In the genomic region with DNA sequence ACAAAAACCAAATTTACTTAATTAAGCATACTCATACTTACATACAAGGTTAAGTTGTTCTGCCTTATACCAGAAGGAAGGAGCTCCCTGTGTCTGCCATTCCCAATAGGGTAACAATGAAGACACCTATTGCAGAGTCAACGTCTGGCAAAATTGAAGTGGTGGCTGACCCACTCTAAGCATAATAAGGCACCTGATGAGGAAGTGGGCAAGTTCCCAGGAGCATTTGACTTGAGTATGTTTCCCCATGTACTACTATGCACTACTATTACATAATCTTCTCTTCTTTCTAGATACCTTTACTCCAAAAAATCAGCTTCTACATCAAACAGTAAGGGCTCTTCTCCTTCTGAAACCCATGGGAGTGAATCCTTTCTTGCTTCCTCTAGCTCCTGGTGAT, we compare ENCODE assay signal across 24 cellular contexts.
"Had no signal": no experiment of that assay in that cellular context is flagged by ENCODE, and none has a peak within 500 bp of the region (broad histone marks: within the 10 kb centered on the region; RNA-seq: fewer than 3 reads in every experiment).

No MANE protein-coding gene starts in this region.

- H3K4me1 ChIP-seq: parathyroid adenoma, psoas muscle, right lobe of liver, sigmoid colon, stomach, thyroid gland, tibial nerve, upper lobe of left lung, uterus had no signal

- H3K36me3 ChIP-seq: ovary, right lobe of liver, sigmoid colon, stomach, thoracic aorta, thyroid gland, tibial nerve, upper lobe of left lung, uterus had no signal

- H3K27ac ChIP-seq: ovary, parathyroid adenoma, psoas muscle, right lobe of liver, sigmoid colon, stomach, thoracic aorta, thyroid gland, tibial nerve, upper lobe of left lung, uterus had no signal

- DNase-seq: naive thymus-derived CD8-positive, alpha-beta T cell; nephron progenitor cell; occipital lobe; ovary; posterior cingulate gyrus; psoas muscle; right cardiac atrium; right lobe of liver; sigmoid colon; small intestine; stimulated activated CD4-positive, alpha-beta T cell treated with anti-CD3 and anti-CD28 coated beads, Interleukin-15, amount 100 ng/mL, for 24 hours; stimulated activated CD4-positive, alpha-beta T cell treated with anti-CD3 and anti-CD28 coated beads, Interleukin-2, amount 100 ng/mL, for 24 hours; stimulated activated CD4-positive, alpha-beta T cell treated with anti-CD3 and anti-CD28 coated beads, Interleukin-2, amount 100 ng/mL, for 48 hours; stimulated activated CD4-positive, alpha-beta T cell treated with anti-CD3 and anti-CD28 coated beads, Interleukin-4, amount 100 ng/mL, for 24 hours; stimulated activated naive B cell treated with anti-CD40 and anti-IgM and Interleukin-4, amounts not matched to agents 10 μg/mL and 1 μg/mL and 100 μg/mL, for 72 hours; stimulated activated naive CD4-positive, alpha-beta T cell treated with Interleukin-2 at 50 U/mL for 16 hours; stomach; thyroid gland; trophoblast cell; uterus had no signal

- H3K27me3 ChIP-seq: ovary, right lobe of liver, sigmoid colon, stomach, thyroid gland, tibial nerve, upper lobe of left lung, uterus had no signal

- H3K4me3 ChIP-seq: ovary, psoas muscle, right lobe of liver, sigmoid colon, stomach, thoracic aorta, thyroid gland, tibial nerve, upper lobe of left lung, uterus had no signal

- H3K9me3 ChIP-seq: ovary, psoas muscle, right lobe of liver, sigmoid colon, stomach, thoracic aorta, thyroid gland, tibial nerve, upper lobe of left lung, uterus had no signal
